Comparison of ENCODE assay signal across 21 cellular contexts in the genomic region with DNA sequence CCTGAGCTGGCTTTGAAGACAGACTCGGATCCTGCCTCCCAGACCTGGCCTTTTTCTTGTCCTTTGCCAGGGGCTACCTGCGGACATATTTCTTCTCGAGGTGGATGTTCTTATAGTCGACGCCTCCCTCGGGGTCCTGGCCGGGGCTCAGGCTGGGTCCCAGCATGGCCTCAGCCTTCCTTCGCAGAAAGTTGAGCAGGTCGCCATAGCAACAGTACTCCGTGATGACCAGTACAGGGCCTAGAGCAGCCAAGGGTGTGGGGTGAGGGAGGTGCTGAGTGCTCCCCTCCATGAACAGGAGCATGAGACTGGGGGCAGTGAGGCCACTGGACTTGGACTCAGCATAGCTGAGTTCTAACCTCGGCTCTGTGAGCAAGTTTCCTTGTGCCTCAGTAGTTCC. TPM values are rescaled to one million over a fixed set of nuclear protein-coding genes. Genes with fewer than 3 reads are reported as not detected.
A peak's percentile ranks its signal among the peaks of the same experiment; 100 is the strongest.
DNase-seq lines count a peak whose midpoint lies in the region; TF ChIP-seq lines count a peak whose summit lies in the region.
"Had no signal": no experiment of that assay in that cellular context is flagged by ENCODE, and none has a peak within 500 bp of the region (broad histone marks: within the 10 kb centered on the region; RNA-seq: fewer than 3 reads in every experiment).

No MANE protein-coding gene starts in this region.

- no peak for TF ChIP-seq EP300 in sigmoid colon (IDR thresholded peaks at IDR 0.05)

- DNase-seq in activated naive CD4-positive, alpha-beta T cell treated with anti-CD3 and anti-CD28 coated beads, Interleukin-2, amount 10 ng/mL, durations not matched to agents 7 days and 5 days = peak; percentile 15
- DNase-seq in activated naive CD4-positive, alpha-beta T cell treated with anti-CD3 and anti-CD28 coated beads for 36 hours = no peak
- DNase-seq in H7 = peak; percentile 50
- DNase-seq in sigmoid colon = peak; percentile 58
- no peak for DNase-seq in NCI-H526 treated with DMSO at 0.1 percent for 48 hours (lab: John Stamatoyannopoulos, UW)
- no peak for DNase-seq in HAP-1 (ENCODE audit: low spot score in 2 of 2)
- DNase-seq in DMS114 treated with DMSO at 0.1 percent for 48 hours (lab: John Stamatoyannopoulos, UW; ENCODE audit: unreplicated experiment) = no peak
- DNase-seq: CD8-positive, alpha-beta T cell; DMS 273 treated with DMSO at 0.1 percent for 48 hours; MM.1S; NCI-H1048; NCI-H1417; NCI-H1694; NCI-H2029 treated with DMSO at 0.1 percent for 48 hours; NCI-H2227 treated with DMSO at 0.1 percent for 48 hours; NCI-H69; SHP77 treated with DMSO at 0.1 percent for 48 hours had no signal

- in situ Hi-C loops in HAP-1 (cut with MboI; ENCODE audit: low sequenced_read_pairs) = no loop called here

- peaks cover 18% of the 10 kb centered on the region for H3K27me3 Mint-ChIP-seq in activated naive CD4-positive, alpha-beta T cell treated with anti-CD3 and anti-CD28 coated beads, Interleukin-2, amount 10 ng/mL, durations not matched to agents 7 days and 5 days
- H3K27me3 Mint-ChIP-seq in activated naive CD4-positive, alpha-beta T cell treated with anti-CD3 and anti-CD28 coated beads for 36 hours (ENCODE audit: low read depth) = no peaks in the 10 kb centered on the region
- H3K27me3 Mint-ChIP-seq in dendritic cell treated with granulocyte-macrophage colony-stimulating factor and Interleukin-4, amounts not matched to agents 40 ng/mL and 50 ng/mL, for 4 days = no peaks in the 10 kb centered on the region

- H3K4me1 Mint-ChIP-seq in activated naive CD4-positive, alpha-beta T cell treated with anti-CD3 and anti-CD28 coated beads, Interleukin-2, amount 10 ng/mL, durations not matched to agents 7 days and 5 days = peaks cover 2% of the 10 kb centered on the region
- H3K4me1 Mint-ChIP-seq in activated naive CD4-positive, alpha-beta T cell treated with anti-CD3 and anti-CD28 coated beads for 36 hours (ENCODE audit: low read depth) = peaks cover 2% of the 10 kb centered on the region
- H3K4me1 Mint-ChIP-seq in dendritic cell treated with granulocyte-macrophage colony-stimulating factor and Interleukin-4, amounts not matched to agents 40 ng/mL and 50 ng/mL, for 4 days (ENCODE audit: low read depth) = peaks cover 100% of the 10 kb centered on the region

- H3K9me3 ChIP-seq in sigmoid colon (no peaks in the 10 kb centered on the region), HAP-1 (no peaks in the 10 kb centered on the region)

- no peak for TF ChIP-seq CTCF in sigmoid colon (IDR thresholded peaks at IDR 0.05)

- H3K27ac Mint-ChIP-seq in activated naive CD4-positive, alpha-beta T cell treated with anti-CD3 and anti-CD28 coated beads, Interleukin-2, amount 10 ng/mL, durations not matched to agents 7 days and 5 days = no peak overlapping the region
- no peak overlapping the region for H3K27ac Mint-ChIP-seq in activated naive CD4-positive, alpha-beta T cell treated with anti-CD3 and anti-CD28 coated beads for 36 hours
- H3K27ac Mint-ChIP-seq in dendritic cell treated with granulocyte-macrophage colony-stimulating factor and Interleukin-4, amounts not matched to agents 40 ng/mL and 50 ng/mL, for 4 days = peak overlapping the region; percentile 98
- H3K27ac Mint-ChIP-seq: CD8-positive, alpha-beta T cell had no signal

- no peak overlapping the region for H3K27ac ChIP-seq in sigmoid colon
- H3K27ac ChIP-seq: KMS-11, RWPE1 had no signal

- no peak for TF ChIP-seq POLR2A in sigmoid colon (IDR thresholded peaks at IDR 0.05)

- CTCF ChIA-PET in activated naive CD4-positive, alpha-beta T cell treated with anti-CD3 and anti-CD28 coated beads, Interleukin-2, amount 10 ng/mL, durations not matched to agents 7 days and 5 days (lab: Charles Lee) = interaction anchor here (0.6 kb wide), 1 partner anchor 335 kb away, joined by 3 read pairs; no protein-coding TSS in a partner anchor
- CTCF ChIA-PET in activated naive CD4-positive, alpha-beta T cell treated with anti-CD3 and anti-CD28 coated beads for 36 hours (lab: Charles Lee) = no interaction called here

- H3K27me3 ChIP-seq in H7 (ENCODE audit: control insufficient read depth, insufficient read depth, low read length) (no peaks in the 10 kb centered on the region; the same call in 1 of the 2 replicates), sigmoid colon (no peaks in the 10 kb centered on the region), HAP-1 (ENCODE audit: low read depth) (no peaks in the 10 kb centered on the region)

- 91% methylated on average over 11 of the region's 11 CpGs for WGBS in sigmoid colon, 2 donors

- no peak overlapping the region for H3K4me3 Mint-ChIP-seq in activated naive CD4-positive, alpha-beta T cell treated with anti-CD3 and anti-CD28 coated beads, Interleukin-2, amount 10 ng/mL, durations not matched to agents 7 days and 5 days
- no peak overlapping the region for H3K4me3 Mint-ChIP-seq in activated naive CD4-positive, alpha-beta T cell treated with anti-CD3 and anti-CD28 coated beads for 36 hours
- H3K4me3 Mint-ChIP-seq in dendritic cell treated with granulocyte-macrophage colony-stimulating factor and Interleukin-4, amounts not matched to agents 40 ng/mL and 50 ng/mL, for 4 days = no peak overlapping the region
- H3K4me3 Mint-ChIP-seq: CD8-positive, alpha-beta T cell had no signal

- H3K4me3 ChIP-seq in H7 (ENCODE audit: insufficient read depth, low read depth, low read length) = no peak overlapping the region
- H3K4me3 ChIP-seq in sigmoid colon = no peak overlapping the region
- H3K4me3 ChIP-seq in HAP-1 = no peak overlapping the region

- H3K36me3 ChIP-seq in H7 (replicated peaks; ENCODE audit: control insufficient read depth, insufficient read depth, low read length) = no peaks in the 10 kb centered on the region; the same call in 1 of the 2 replicates
- H3K36me3 ChIP-seq in sigmoid colon = peaks cover 0 to 14% (median 3%) of the 10 kb centered on the region in 4 donors
- 0 out of 2 replicates have a peak, but pooled peaks cover 3% of the 10 kb centered on the region for H3K36me3 ChIP-seq in HAP-1 (replicated peaks)

- intact Hi-C loops in activated naive CD4-positive, alpha-beta T cell treated with anti-CD3 and anti-CD28 coated beads for 36 hours (cut with micrococcal nuclease) = no loop called here
- intact Hi-C loops in dendritic cell treated with granulocyte-macrophage colony-stimulating factor and Interleukin-4, amounts not matched to agents 40 ng/mL and 50 ng/mL, for 4 days (cut with micrococcal nuclease) = no loop called here
- intact Hi-C loops in sigmoid colon (cut with DNase I) = no loop called here

- H3K9me3 Mint-ChIP-seq in activated naive CD4-positive, alpha-beta T cell treated with anti-CD3 and anti-CD28 coated beads, Interleukin-2, amount 10 ng/mL, durations not matched to agents 7 days and 5 days = no peaks in the 10 kb centered on the region
- no peaks in the 10 kb centered on the region for H3K9me3 Mint-ChIP-seq in activated naive CD4-positive, alpha-beta T cell treated with anti-CD3 and anti-CD28 coated beads for 36 hours
- H3K9me3 Mint-ChIP-seq in dendritic cell treated with granulocyte-macrophage colony-stimulating factor and Interleukin-4, amounts not matched to agents 40 ng/mL and 50 ng/mL, for 4 days = no peaks in the 10 kb centered on the region
- H3K9me3 Mint-ChIP-seq: CD8-positive, alpha-beta T cell had no signal

- no peaks in the 10 kb centered on the region for H3K36me3 Mint-ChIP-seq in activated naive CD4-positive, alpha-beta T cell treated with anti-CD3 and anti-CD28 coated beads, Interleukin-2, amount 10 ng/mL, durations not matched to agents 7 days and 5 days
- peaks cover 2% of the 10 kb centered on the region for H3K36me3 Mint-ChIP-seq in activated naive CD4-positive, alpha-beta T cell treated with anti-CD3 and anti-CD28 coated beads for 36 hours (ENCODE audit: low read depth)
- peaks cover 100% of the 10 kb centered on the region for H3K36me3 Mint-ChIP-seq in dendritic cell treated with granulocyte-macrophage colony-stimulating factor and Interleukin-4, amounts not matched to agents 40 ng/mL and 50 ng/mL, for 4 days (ENCODE audit: low read depth)

- H3K4me1 ChIP-seq in sigmoid colon (no peaks in the 10 kb centered on the region), HAP-1 (no peaks in the 10 kb centered on the region)

RNA-seq across cellular contexts. Expression of gene CSF1R, which starts 26.7 kb away (rescaled TPM):
- 1 to 10 TPM in 1 of 2 experiments, under 1 TPM in 1; 0.94 to 1.8 TPM for total RNA-seq in activated naive CD4-positive, alpha-beta T cell treated with anti-CD3 and anti-CD28 coated beads for 36 hours
- not detected in 2 replicates for total RNA-seq in H7 (2014; rRNA removed; shearing (Covaris generic))
- 10 to 100 TPM; 21.9 to 44.4 (median 36.0) TPM for total RNA-seq in sigmoid colon
- 10 to 100 TPM; 10.8 to 26.1 (median 16.3) TPM for polyA plus RNA-seq in sigmoid colon
- total RNA-seq: NCI-H460 had no signal

RNA-seq across cellular contexts. Expression of gene HMGXB3, which starts 59.1 kb away (rescaled TPM):
- 10 to 100 TPM; 24.3 to 26.8 TPM for total RNA-seq in activated naive CD4-positive, alpha-beta T cell treated with anti-CD3 and anti-CD28 coated beads for 36 hours
- 23.8 and 30.7 TPM in 2 replicates for total RNA-seq in H7 (2014; rRNA removed; shearing (Covaris generic))
- total RNA-seq in sigmoid colon = 10 to 100 TPM; 13.9 to 28.8 (median 21.0) TPM
- polyA plus RNA-seq in sigmoid colon = 10 to 100 TPM in 1 of 3 donors, 1 to 10 TPM in 2; 3.6 to 22.5 (median 6.5) TPM

RNA-seq across cellular contexts. Expression of gene TIGD6, which starts 59.2 kb away (rescaled TPM):
- 1 to 10 TPM; 2.6 to 2.7 TPM for total RNA-seq in activated naive CD4-positive, alpha-beta T cell treated with anti-CD3 and anti-CD28 coated beads for 36 hours
- 3.9 and 4.4 TPM in 2 replicates for total RNA-seq in H7 (2014; rRNA removed; shearing (Covaris generic))
- total RNA-seq in sigmoid colon = 10 to 100 TPM in 1 of 4 donors, 1 to 10 TPM in 3; 1.6 to 11.4 (median 3.8) TPM
- 1 to 10 TPM in 2 of 3 donors, under 1 TPM in 1; 0.60 to 2.4 (median 1.4) TPM for polyA plus RNA-seq in sigmoid colon

Comparison
In these comparisons a context has a peak if more than half of its experiments do, and no peak if none do; other contexts are left out.
1. DNase-seq: peak in activated naive CD4-positive, alpha-beta T cell treated with anti-CD3 and anti-CD28 coated beads, Interleukin-2, amount 10 ng/mL, durations not matched to agents 7 days and 5 days (single experiment), H7 (single experiment) and sigmoid colon (single experiment); none in activated naive CD4-positive, alpha-beta T cell treated with anti-CD3 and anti-CD28 coated beads for 36 hours (single experiment), NCI-H526 treated with DMSO at 0.1 percent for 48 hours (single experiment), HAP-1 (0 of 2) and DMS114 treated with DMSO at 0.1 percent for 48 hours (single experiment).
2. RNA of gene CSF1R, which starts 26.7 kb away (total RNA-seq): 21.9 to 44.4 TPM in sigmoid colon; 0.94 to 1.8 TPM in activated naive CD4-positive, alpha-beta T cell treated with anti-CD3 and anti-CD28 coated beads for 36 hours and not detected in H7; every median in the first group is over 4 times any median in the second.